1 cellular context compared by ENCODE assay signal in the genomic region with DNA sequence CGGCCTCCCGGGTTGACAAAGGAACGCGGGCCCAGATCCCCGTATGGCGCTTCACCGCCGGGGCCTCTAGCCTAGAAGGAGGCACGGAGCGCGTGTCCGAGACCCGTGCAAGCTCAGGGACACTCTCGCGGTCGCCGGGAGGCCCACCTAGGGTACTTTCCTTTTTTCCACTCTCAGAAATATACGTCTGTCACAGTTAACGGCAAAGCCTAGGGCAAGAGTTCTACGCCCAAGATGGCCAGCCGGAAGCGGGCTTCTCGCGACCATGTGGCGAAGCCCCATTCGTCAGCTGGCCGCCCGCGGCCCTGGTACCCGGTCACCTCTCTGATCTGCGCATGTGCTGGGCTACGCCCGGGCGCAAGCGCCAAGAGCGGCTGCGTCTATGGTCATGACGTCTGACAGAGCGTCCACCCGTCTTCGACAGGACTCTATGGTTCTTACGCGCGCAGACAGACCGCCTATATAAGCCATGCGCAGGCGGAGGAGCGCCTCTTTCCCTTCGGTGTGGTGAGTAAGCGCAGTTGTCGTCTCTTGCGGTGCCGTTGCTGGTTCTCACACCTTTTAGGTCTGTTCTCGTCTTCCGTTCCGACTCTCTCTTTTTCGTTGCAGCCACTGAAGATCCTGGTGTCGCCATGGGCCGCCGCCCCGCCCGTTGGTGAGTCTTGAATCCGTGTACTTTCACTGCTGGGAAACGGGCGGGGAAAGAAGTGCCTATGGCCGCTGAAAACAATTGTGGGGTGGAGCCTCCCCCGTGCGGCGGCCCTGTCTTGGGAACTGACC.
TF ChIP-seq lines count a peak whose summit lies in the region.

Gene RPL10, plus strand, starts transcription at position 490 of the 780 bp plus-strand sequence. Its CDS starts 143 bp downstream, at position 633.

TF ChIP-seq in K562, 482 proteins besides CTCF, POLR2A, EP300 and RAD21 (continued from another document and continues in another):
- TF ChIP-seq, protein P1, sequence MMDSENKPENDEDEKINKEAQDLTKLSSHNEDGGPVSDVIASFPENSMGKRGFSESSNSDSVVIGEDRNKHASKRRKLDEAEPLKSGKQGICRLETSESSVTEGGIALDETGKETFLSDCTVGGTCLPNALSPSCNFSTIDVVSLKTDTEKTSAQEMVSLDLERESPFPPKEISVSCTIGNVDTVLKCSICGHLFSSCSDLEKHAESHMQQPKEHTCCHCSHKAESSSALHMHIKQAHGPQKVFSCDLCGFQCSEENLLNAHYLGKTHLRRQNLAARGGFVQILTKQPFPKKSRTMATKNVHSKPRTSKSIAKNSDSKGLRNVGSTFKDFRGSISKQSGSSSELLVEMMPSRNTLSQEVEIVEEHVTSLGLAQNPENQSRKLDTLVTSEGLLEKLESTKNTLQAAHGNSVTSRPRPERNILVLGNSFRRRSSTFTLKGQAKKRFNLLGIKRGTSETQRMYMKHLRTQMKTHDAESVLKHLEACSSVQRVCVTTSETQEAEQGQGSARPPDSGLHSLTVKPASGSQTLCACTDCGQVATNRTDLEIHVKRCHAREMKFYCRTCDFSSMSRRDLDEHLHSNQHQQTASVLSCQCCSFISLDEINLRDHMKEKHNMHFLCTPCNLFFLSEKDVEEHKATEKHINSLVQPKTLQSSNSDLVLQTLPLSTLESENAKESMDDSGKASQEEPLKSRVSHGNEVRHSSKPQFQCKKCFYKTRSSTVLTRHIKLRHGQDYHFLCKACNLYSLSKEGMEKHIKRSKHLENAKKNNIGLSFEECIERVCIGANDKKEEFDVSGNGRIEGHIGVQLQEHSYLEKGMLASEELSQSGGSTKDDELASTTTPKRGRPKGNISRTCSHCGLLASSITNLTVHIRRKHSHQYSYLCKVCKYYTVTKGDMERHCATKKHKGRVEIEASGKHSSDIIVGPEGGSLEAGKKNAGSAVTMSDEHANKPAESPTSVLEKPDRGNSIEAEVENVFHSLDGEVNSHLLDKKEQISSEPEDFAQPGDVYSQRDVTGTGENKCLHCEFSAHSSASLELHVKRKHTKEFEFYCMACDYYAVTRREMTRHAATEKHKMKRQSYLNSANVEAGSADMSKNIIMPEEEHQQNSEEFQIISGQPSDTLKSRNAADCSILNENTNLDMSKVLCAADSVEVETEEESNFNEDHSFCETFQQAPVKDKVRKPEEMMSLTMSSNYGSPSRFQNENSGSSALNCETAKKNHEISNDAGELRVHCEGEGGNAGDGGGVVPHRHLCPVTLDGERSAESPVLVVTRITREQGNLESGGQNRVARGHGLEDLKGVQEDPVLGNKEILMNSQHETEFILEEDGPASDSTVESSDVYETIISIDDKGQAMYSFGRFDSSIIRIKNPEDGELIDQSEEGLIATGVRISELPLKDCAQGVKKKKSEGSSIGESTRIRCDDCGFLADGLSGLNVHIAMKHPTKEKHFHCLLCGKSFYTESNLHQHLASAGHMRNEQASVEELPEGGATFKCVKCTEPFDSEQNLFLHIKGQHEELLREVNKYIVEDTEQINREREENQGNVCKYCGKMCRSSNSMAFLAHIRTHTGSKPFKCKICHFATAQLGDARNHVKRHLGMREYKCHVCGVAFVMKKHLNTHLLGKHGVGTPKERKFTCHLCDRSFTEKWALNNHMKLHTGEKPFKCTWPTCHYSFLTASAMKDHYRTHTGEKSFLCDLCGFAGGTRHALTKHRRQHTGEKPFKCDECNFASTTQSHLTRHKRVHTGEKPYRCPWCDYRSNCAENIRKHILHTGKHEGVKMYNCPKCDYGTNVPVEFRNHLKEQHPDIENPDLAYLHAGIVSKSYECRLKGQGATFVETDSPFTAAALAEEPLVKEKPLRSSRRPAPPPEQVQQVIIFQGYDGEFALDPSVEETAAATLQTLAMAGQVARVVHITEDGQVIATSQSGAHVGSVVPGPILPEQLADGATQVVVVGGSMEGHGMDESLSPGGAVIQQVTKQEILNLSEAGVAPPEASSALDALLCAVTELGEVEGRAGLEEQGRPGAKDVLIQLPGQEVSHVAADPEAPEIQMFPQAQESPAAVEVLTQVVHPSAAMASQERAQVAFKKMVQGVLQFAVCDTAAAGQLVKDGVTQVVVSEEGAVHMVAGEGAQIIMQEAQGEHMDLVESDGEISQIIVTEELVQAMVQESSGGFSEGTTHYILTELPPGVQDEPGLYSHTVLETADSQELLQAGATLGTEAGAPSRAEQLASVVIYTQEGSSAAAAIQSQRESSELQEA (IDR thresholded peaks at IDR 0.05; ENCODE audit: low read depth): no peak
- no peak for TF ChIP-seq HOXB6 (CRISPR knock-in tag; IDR thresholded peaks at IDR 0.05; ENCODE audit: borderline replicate concordance)
- peak; percentile 72 for TF ChIP-seq GABPA (tag; conservative IDR thresholded peaks at IDR 0.05; ENCODE audit: low read depth)
- 0 out of 2 replicates have a peak, but pooled peaks have one; percentile 50 for TF ChIP-seq GATAD2A (IDR thresholded peaks at IDR 0.05)
- no peak for TF ChIP-seq IRF2 (CRISPR knock-in tag; IDR thresholded peaks at IDR 0.05)
- TF ChIP-seq TFAM (CRISPR knock-in tag; conservative IDR thresholded peaks at IDR 0.05): no peak
- TF ChIP-seq, protein P2, sequence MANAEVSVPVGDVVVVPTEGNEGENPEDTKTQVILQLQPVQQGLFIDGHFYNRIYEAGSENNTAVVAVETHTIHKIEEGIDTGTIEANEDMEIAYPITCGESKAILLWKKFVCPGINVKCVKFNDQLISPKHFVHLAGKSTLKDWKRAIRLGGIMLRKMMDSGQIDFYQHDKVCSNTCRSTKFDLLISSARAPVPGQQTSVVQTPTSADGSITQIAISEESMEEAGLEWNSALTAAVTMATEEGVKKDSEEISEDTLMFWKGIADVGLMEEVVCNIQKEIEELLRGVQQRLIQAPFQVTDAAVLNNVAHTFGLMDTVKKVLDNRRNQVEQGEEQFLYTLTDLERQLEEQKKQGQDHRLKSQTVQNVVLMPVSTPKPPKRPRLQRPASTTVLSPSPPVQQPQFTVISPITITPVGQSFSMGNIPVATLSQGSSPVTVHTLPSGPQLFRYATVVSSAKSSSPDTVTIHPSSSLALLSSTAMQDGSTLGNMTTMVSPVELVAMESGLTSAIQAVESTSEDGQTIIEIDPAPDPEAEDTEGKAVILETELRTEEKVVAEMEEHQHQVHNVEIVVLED (CRISPR knock-in tag; IDR thresholded peaks at IDR 0.05): peak; percentile 85
- TF ChIP-seq DIDO1 (tag; IDR thresholded peaks at IDR 0.05; ENCODE audit: low read depth): no peak
- no peak for TF ChIP-seq ZNF347 (CRISPR knock-in tag; IDR thresholded peaks at IDR 0.05; ENCODE audit: low read depth)
- TF ChIP-seq HMGN3 (IDR thresholded peaks at IDR 0.05; ENCODE audit: borderline replicate concordance, extremely low read depth, insufficient read length, low read depth, low read length): peak; percentile 20
- TF ChIP-seq NR4A1 (CRISPR knock-in tag; IDR thresholded peaks at IDR 0.05): no peak
- TF ChIP-seq NR4A1 (tag; IDR thresholded peaks at IDR 0.05): no peak
- TF ChIP-seq CBX2 (IDR thresholded peaks at IDR 0.05; ENCODE audit: insufficient read depth, low read length, poor library complexity, severe bottlenecking): no peak
- TF ChIP-seq NCOR1 (IDR thresholded peaks at IDR 0.05): peak; percentile 61
- no peak for TF ChIP-seq GABPB2 (CRISPR knock-in tag; conservative IDR thresholded peaks at IDR 0.05)
- TF ChIP-seq CUX1 (CRISPR knock-in tag; IDR thresholded peaks at IDR 0.05): no peak
- no peak for TF ChIP-seq CBX5 (IDR thresholded peaks at IDR 0.05; ENCODE audit: borderline replicate concordance, low read depth)
- no peak for TF ChIP-seq CEBPB (tag; IDR thresholded peaks at IDR 0.05)
- TF ChIP-seq KDM2B (CRISPR knock-in tag; IDR thresholded peaks at IDR 0.05): no peak
- TF ChIP-seq ZNF766 (CRISPR knock-in tag; conservative IDR thresholded peaks at IDR 0.05): no peak; the same call in 1 of the 2 replicates
- TF ChIP-seq, protein P3, sequence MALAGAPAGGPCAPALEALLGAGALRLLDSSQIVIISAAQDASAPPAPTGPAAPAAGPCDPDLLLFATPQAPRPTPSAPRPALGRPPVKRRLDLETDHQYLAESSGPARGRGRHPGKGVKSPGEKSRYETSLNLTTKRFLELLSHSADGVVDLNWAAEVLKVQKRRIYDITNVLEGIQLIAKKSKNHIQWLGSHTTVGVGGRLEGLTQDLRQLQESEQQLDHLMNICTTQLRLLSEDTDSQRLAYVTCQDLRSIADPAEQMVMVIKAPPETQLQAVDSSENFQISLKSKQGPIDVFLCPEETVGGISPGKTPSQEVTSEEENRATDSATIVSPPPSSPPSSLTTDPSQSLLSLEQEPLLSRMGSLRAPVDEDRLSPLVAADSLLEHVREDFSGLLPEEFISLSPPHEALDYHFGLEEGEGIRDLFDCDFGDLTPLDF (CRISPR knock-in tag; IDR thresholded peaks at IDR 0.05): 0 out of 2 replicates have a peak, but pooled peaks have one; percentile 27
- TF ChIP-seq, protein P4, sequence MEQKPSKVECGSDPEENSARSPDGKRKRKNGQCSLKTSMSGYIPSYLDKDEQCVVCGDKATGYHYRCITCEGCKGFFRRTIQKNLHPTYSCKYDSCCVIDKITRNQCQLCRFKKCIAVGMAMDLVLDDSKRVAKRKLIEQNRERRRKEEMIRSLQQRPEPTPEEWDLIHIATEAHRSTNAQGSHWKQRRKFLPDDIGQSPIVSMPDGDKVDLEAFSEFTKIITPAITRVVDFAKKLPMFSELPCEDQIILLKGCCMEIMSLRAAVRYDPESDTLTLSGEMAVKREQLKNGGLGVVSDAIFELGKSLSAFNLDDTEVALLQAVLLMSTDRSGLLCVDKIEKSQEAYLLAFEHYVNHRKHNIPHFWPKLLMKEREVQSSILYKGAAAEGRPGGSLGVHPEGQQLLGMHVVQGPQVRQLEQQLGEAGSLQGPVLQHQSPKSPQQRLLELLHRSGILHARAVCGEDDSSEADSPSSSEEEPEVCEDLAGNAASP (IDR thresholded peaks at IDR 0.05): no peak
- peak; percentile 83 for TF ChIP-seq RNF2 (IDR thresholded peaks at IDR 0.05)
- TF ChIP-seq SMARCA5 (IDR thresholded peaks at IDR 0.05): no peak
- peak; percentile 27; the same call in 1 of the 2 replicates for TF ChIP-seq NCOA1 (IDR thresholded peaks at IDR 0.05; ENCODE audit: low read depth)
- TF ChIP-seq YY1 (IDR thresholded peaks at IDR 0.05; ENCODE audit: borderline replicate concordance in 1 of 3, control insufficient read depth in 1 of 3, extremely low read depth in 1 of 3, insufficient read depth in 3 of 3, insufficient read length in 1 of 3, insufficient replicate concordance in 2 of 3, low read depth in 1 of 3, low read length in 2 of 3): peak; percentile 2 to 89 (median 77)
- TF ChIP-seq NR2F6 (CRISPR knock-in tag; IDR thresholded peaks at IDR 0.05): no peak
- TF ChIP-seq ILF3 (IDR thresholded peaks at IDR 0.05; ENCODE audit: borderline replicate concordance): peak; percentile 19; the same call in 1 of the 2 replicates
- TF ChIP-seq, protein P5, sequence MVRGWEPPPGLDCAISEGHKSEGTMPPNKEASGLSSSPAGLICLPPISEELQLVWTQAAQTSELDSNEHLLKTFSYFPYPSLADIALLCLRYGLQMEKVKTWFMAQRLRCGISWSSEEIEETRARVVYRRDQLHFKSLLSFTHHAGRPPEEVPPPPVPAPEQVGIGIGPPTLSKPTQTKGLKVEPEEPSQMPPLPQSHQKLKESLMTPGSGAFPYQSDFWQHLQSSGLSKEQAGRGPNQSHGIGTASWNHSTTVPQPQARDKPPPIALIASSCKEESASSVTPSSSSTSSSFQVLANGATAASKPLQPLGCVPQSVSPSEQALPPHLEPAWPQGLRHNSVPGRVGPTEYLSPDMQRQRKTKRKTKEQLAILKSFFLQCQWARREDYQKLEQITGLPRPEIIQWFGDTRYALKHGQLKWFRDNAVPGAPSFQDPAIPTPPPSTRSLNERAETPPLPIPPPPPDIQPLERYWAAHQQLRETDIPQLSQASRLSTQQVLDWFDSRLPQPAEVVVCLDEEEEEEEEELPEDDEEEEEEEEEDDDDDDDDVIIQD (CRISPR knock-in tag; IDR thresholded peaks at IDR 0.05): no peak
- TF ChIP-seq RUNX1 (IDR thresholded peaks at IDR 0.05; ENCODE audit: low read depth): 0 out of 2 replicates have a peak, but pooled peaks have one; percentile 72
